ENCODE assay signal across 20 cellular contexts in genomic region chr22:46364341-46365165, GRCh38. TPM values are rescaled to one million over a fixed set of nuclear protein-coding genes. Genes with fewer than 3 reads are reported as not detected.
DNase-seq lines count a peak whose midpoint lies in the region; ATAC-seq, FAIRE-seq and TF ChIP-seq lines count a peak whose summit lies in the region.
"Had no signal": no experiment of that assay in that cellular context is flagged by ENCODE, and none has a peak within 500 bp of the region (broad histone marks: within the 10 kb centered on the region; RNA-seq: fewer than 3 reads in every experiment).

No MANE protein-coding gene starts in this region.

- H3K79me2 ChIP-seq in Karpas-422 (ENCODE audit: low read length), result no peaks in the 10 kb centered on the region

- DNase-seq in DMS53 (lab: John Stamatoyannopoulos, UW), result peak; percentile 61
- no peak for DNase-seq in DMS53 treated with DMSO at 0.1 percent for 48 hours (lab: John Stamatoyannopoulos, UW; ENCODE audit: unreplicated experiment)
- DNase-seq in Karpas-422, result peak; percentile 52
- peak; percentile 69 for DNase-seq in kidney
- DNase-seq in stimulated activated naive B cell treated with anti-CD40 and anti-IgM and Interleukin-4, amounts not matched to agents 10 μg/mL and 1 μg/mL and 100 μg/mL, for 72 hours, result peak; percentile 47
- DNase-seq in SIG-M5 (lab: John Stamatoyannopoulos, UW), result no peak
- DNase-seq in globus pallidus (ENCODE audit: low spot score), result no peak
- DNase-seq: CD4-positive, alpha-beta memory T cell; DMS153; EL; NCI-H1105 treated with DMSO at 0.1 percent for 48 hours; NCI-H187; NCI-H510A treated with DMSO at 0.1 percent for 48 hours; NCI-H774 had no signal

- H3K4me3 ChIP-seq in Karpas-422 (ENCODE audit: low read length), result no peak overlapping the region
- H3K4me3 ChIP-seq in kidney (ENCODE audit: low read length in 2 of 2), result no peak overlapping the region
- H3K4me3 ChIP-seq: K562 had no signal

- intact Hi-C loops in kidney (cut with DNase I), result no loop called here

- H3K9ac ChIP-seq in Karpas-422 (ENCODE audit: low read length) (no peak overlapping the region), kidney (ENCODE audit: low read length in 2 of 2) (no peak overlapping the region)

- TF ChIP-seq CTCF in kidney (IDR thresholded peaks at IDR 0.05; ENCODE audit: borderline replicate concordance, extremely low read depth, insufficient read depth), result no peak

- ATAC-seq in stimulated activated naive B cell treated with anti-CD40 and anti-IgM and Interleukin-4, amounts not matched to agents 10 μg/mL and 1 μg/mL and 100 μg/mL, for 72 hours (replicated peaks), result peak; percentile 73 to 74
- no peak for ATAC-seq in GM21367 (IDR thresholded peaks at IDR 0.05; ENCODE audit: unreplicated experiment)
- ATAC-seq: K562 had no signal

- H3K27ac ChIP-seq in Karpas-422 (ENCODE audit: low read length) (no peak overlapping the region), kidney (ENCODE audit: low read depth in 2 of 2, low read length in 2 of 2) (no peak overlapping the region)
- H3K27ac ChIP-seq: 22Rv1 had no signal

- H2AFZ ChIP-seq in Karpas-422 (ENCODE audit: low read length), result no peak overlapping the region

- no peaks in the 10 kb centered on the region for H3K9me2 ChIP-seq in Karpas-422 (replicated peaks; ENCODE audit: insufficient read depth, low read length)

- peak overlapping the region; percentile 24 for H3K4me2 ChIP-seq in Karpas-422 (ENCODE audit: low read depth, low read length, poor library complexity, severe bottlenecking)

- no peaks in the 10 kb centered on the region for H3K9me3 Mint-ChIP-seq in stimulated activated naive B cell treated with anti-CD40 and anti-IgM and Interleukin-4, amounts not matched to agents 10 μg/mL and 1 μg/mL and 100 μg/mL, for 72 hours

- peaks cover 5 to 31% of the 10 kb centered on the region in 2 donors for H3K27me3 Mint-ChIP-seq in stimulated activated naive B cell treated with anti-CD40 and anti-IgM and Interleukin-4, amounts not matched to agents 10 μg/mL and 1 μg/mL and 100 μg/mL, for 72 hours

- H3K4me1 ChIP-seq in Karpas-422 (ENCODE audit: low read length) (peaks cover 24% of the 10 kb centered on the region), kidney (ENCODE audit: control insufficient read depth in 1 of 2, insufficient read depth in 1 of 2, low read depth in 1 of 2, low read length in 2 of 2) (peaks cover 3% of the 10 kb centered on the region in 2 donors)

- peaks cover 10 to 13% of the 10 kb centered on the region in 2 donors for H3K4me1 Mint-ChIP-seq in stimulated activated naive B cell treated with anti-CD40 and anti-IgM and Interleukin-4, amounts not matched to agents 10 μg/mL and 1 μg/mL and 100 μg/mL, for 72 hours

- H3K9me3 ChIP-seq in Karpas-422 (ENCODE audit: low read length) (no peaks in the 10 kb centered on the region), kidney (ENCODE audit: control insufficient read depth in 1 of 2, low read length in 2 of 2) (no peaks in the 10 kb centered on the region)

- H3K27me3 ChIP-seq in Karpas-422 (ENCODE audit: low read length), result no peaks in the 10 kb centered on the region

- FAIRE-seq in kidney (lab: Jason Lieb, UNC), result no peak
- FAIRE-seq: GM12892, GM18507, H1, K562 had no signal

- peaks cover 15 to 21% of the 10 kb centered on the region in 2 donors for H3K36me3 Mint-ChIP-seq in stimulated activated naive B cell treated with anti-CD40 and anti-IgM and Interleukin-4, amounts not matched to agents 10 μg/mL and 1 μg/mL and 100 μg/mL, for 72 hours
- H3K36me3 Mint-ChIP-seq: CD4-positive, alpha-beta memory T cell had no signal

- H3K36me3 ChIP-seq in Karpas-422 (ENCODE audit: insufficient read depth, low read length), result no peaks in the 10 kb centered on the region
- peaks cover 2 to 11% of the 10 kb centered on the region in 2 donors for H3K36me3 ChIP-seq in kidney (ENCODE audit: control insufficient read depth in 1 of 2, insufficient read depth in 2 of 2, low read length in 2 of 2)

- H4K20me1 ChIP-seq in Karpas-422 (ENCODE audit: insufficient read depth, low read depth, low read length), result peaks cover 23% of the 10 kb centered on the region

- H3K4me3 Mint-ChIP-seq in stimulated activated naive B cell treated with anti-CD40 and anti-IgM and Interleukin-4, amounts not matched to agents 10 μg/mL and 1 μg/mL and 100 μg/mL, for 72 hours, result no peak overlapping the region
- H3K4me3 Mint-ChIP-seq: CD4-positive, alpha-beta memory T cell had no signal

- H3K27ac Mint-ChIP-seq in stimulated activated naive B cell treated with anti-CD40 and anti-IgM and Interleukin-4, amounts not matched to agents 10 μg/mL and 1 μg/mL and 100 μg/mL, for 72 hours, result no peak overlapping the region
- H3K27ac Mint-ChIP-seq: CD4-positive, alpha-beta memory T cell had no signal

RNA-seq across cellular contexts. Expression of gene TRMU, which starts 29.0 kb away (rescaled TPM):
- total RNA-seq in Karpas-422 (2014; rRNA removed; shearing (Covaris generic); ENCODE audit: low replicate concordance), result 48.4 and 61.0 TPM in 2 replicates
- total RNA-seq in kidney, result 40.5 TPM
- 41.1 TPM for polyA plus RNA-seq in kidney (ENCODE audit: insufficient read depth, low read depth, low replicate concordance)

Comparison
In these comparisons a context has a peak if more than half of its experiments do, and no peak if none do; other contexts are left out.
1. DNase-seq: peak in DMS53 (single experiment), Karpas-422 (single experiment), kidney (single experiment) and stimulated activated naive B cell treated with anti-CD40 and anti-IgM and Interleukin-4, amounts not matched to agents 10 μg/mL and 1 μg/mL and 100 μg/mL, for 72 hours (single experiment); none in DMS53 treated with DMSO at 0.1 percent for 48 hours (single experiment), SIG-M5 (single experiment) and globus pallidus (single experiment).